In the genomic region with DNA sequence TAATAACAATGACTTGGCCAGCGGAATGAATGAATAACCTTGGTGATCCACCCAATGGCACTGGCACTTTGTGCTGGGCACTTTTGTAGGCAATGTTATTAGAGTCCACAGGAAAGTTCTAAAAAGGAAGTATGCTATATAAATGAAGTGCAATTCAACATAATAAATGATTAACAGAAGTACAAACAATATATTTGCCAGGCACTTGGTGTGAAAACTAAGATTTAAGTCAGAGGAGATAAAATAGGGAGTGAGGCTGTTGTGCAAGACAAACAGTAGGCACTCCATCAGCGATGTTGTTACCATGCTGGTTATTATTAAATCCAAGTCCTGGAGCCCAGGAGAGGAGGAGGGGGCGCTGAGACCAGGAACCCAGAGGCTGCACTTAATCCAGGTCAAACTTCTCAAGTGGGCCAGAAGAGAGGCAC, we compare ENCODE assay signal across 15 cellular contexts.
"Had no signal": no experiment of that assay in that cellular context is flagged by ENCODE, and none has a peak within 500 bp of the region (broad histone marks: within the 10 kb centered on the region; RNA-seq: fewer than 3 reads in every experiment).

No MANE protein-coding gene starts in this region.

- H3K4me3 ChIP-seq: dorsolateral prefrontal cortex had no signal

- H3K27ac ChIP-seq: dorsolateral prefrontal cortex, epithelial cell of prostate had no signal

- DNase-seq: activated CD4-positive, alpha-beta memory T cell treated with anti-CD3 and anti-CD28 coated beads for 36 hours; activated CD4-positive, alpha-beta T cell treated with anti-CD3 and anti-CD28 coated beads for 36 hours; activated naive CD4-positive, alpha-beta T cell treated with Interleukin-2 at 50 U/mL for 16 hours; activated T-cell treated with anti-CD3 and anti-CD28 coated beads for 4 hours; caudate nucleus; dorsolateral prefrontal cortex; endodermal cell; foreskin fibroblast; hippocampal formation; left cardiac atrium; mesendoderm; T-cell had no signal

- H3K27me3 ChIP-seq: dorsolateral prefrontal cortex had no signal

- ATAC-seq: activated CD4-positive, alpha-beta T cell treated with anti-CD3 and anti-CD28 coated beads for 36 hours; natural killer cell treated with Interleukin-12 subunit alpha and Interleukin-12 subunit beta and Interleukin-15 and Interleukin-18, amount 100 ng/mL, for 72 hours; T-cell; WTC11 had no signal
